ENCODE assay signal across 1 cellular context in genomic region chr11:3375552-3375951, GRCh38.
A peak's percentile ranks its signal among the peaks of the same experiment; 100 is the strongest.
TF ChIP-seq lines count a peak whose summit lies in the region.

No MANE protein-coding gene starts in this region.

TF ChIP-seq in SK-N-SH, 30 proteins besides CTCF, POLR2A, EP300 and RAD21 (continued from another document):
- TF ChIP-seq REST (IDR thresholded peaks at IDR 0.05; ENCODE audit: low read depth, low read length) (no peak), MEF2A (IDR thresholded peaks at IDR 0.05; ENCODE audit: borderline replicate concordance, low read depth) (no peak), ELF1 (IDR thresholded peaks at IDR 0.05) (no peak), TCF12 (IDR thresholded peaks at IDR 0.05) (peak; percentile 85), NRF1 (IDR thresholded peaks at IDR 0.05; ENCODE audit: low read depth, low read length) (no peak), IRF3 (IDR thresholded peaks at IDR 0.05; ENCODE audit: low read depth, low read length) (no peak), POLR2AphosphoS5 (IDR thresholded peaks at IDR 0.05; ENCODE audit: low read depth, low read length) (peak; percentile 40; the same call in 1 of the 2 replicates), RFX5 (IDR thresholded peaks at IDR 0.05; ENCODE audit: low read length) (no peak), GATA2 (CRISPR knock-in tag; IDR thresholded peaks at IDR 0.05) (peak; percentile 73), FOXJ3 (CRISPR knock-in tag; IDR thresholded peaks at IDR 0.05) (no peak), ZBTB33 (IDR thresholded peaks at IDR 0.05; ENCODE audit: borderline replicate concordance, low read depth) (no peak), PBX3 (IDR thresholded peaks at IDR 0.05) (no peak), TAF1 (IDR thresholded peaks at IDR 0.05; ENCODE audit: borderline replicate concordance, low read depth, low read length) (no peak), SIN3A (IDR thresholded peaks at IDR 0.05; ENCODE audit: borderline replicate concordance, low read depth, low read length) (no peak), FOXM1 (IDR thresholded peaks at IDR 0.05; ENCODE audit: low read depth) (no peak), USF2 (IDR thresholded peaks at IDR 0.05; ENCODE audit: borderline replicate concordance, low read depth, low read length) (no peak), TEAD4 (IDR thresholded peaks at IDR 0.05; ENCODE audit: borderline replicate concordance, insufficient read depth) (no peak), YY1 (IDR thresholded peaks at IDR 0.05; ENCODE audit: low read depth) (peak; percentile 27; the same call in 1 of the 2 replicates), CHD2 (IDR thresholded peaks at IDR 0.05; ENCODE audit: low read length, partially characterized antibody) (peak; percentile 59), EZH2phosphoT487 (IDR thresholded peaks at IDR 0.05; ENCODE audit: borderline replicate concordance, low read depth) (no peak), RCOR1 (IDR thresholded peaks at IDR 0.05; ENCODE audit: low read length) (peak; percentile 86), NFIC (IDR thresholded peaks at IDR 0.05; ENCODE audit: borderline replicate concordance) (no peak), JUND (IDR thresholded peaks at IDR 0.05) (peak; percentile 43), GABPA (IDR thresholded peaks at IDR 0.05; ENCODE audit: low read depth) (no peak)
